In the genomic region with DNA sequence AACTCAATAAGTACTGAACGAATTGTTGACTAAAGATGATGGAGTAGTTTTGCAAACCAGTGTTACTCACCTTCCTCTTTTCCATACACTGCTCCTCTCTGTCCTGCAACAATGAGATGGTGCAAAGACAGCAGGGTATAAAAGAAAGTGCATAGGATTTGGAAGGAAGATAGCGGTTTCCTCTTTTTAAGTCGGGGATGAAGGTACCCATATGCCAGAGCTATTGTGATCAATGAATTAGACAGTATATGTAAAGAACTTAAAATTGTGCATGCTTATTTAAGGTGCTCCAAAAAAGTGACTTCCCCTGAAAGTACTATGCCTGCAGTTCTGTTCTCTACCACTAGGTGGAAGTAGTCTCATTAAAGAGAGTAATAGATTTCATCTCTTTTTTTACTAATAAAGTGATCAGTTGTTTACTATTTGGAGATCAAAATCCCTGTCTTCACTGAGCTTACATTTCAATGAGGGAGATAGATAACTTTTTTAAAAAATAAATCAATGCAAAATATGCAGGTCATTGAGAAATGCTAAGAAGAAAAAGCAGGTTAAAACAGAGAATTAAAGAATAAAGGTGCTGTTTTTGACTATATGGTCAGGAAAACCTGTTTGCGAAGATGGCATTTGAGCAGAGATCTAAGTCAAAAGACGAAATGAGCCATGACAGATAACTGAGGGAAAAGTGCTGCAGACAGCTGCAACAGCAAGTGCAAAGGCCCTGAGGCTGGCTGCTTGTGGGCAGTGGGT, we compare ENCODE assay signal across 9 cellular contexts.
A peak's percentile ranks its signal among the peaks of the same experiment; 100 is the strongest.
DNase-seq lines count a peak whose midpoint lies in the region; ATAC-seq, FAIRE-seq and TF ChIP-seq lines count a peak whose summit lies in the region.
"Had no signal": no experiment of that assay in that cellular context is flagged by ENCODE, and none has a peak within 500 bp of the region (broad histone marks: within the 10 kb centered on the region; RNA-seq: fewer than 3 reads in every experiment).

No MANE protein-coding gene starts in this region.

- H4K5ac ChIP-seq in H1 (ENCODE audit: insufficient read length, low read depth, low read length) = no peak overlapping the region

- no peak overlapping the region for H3K14ac ChIP-seq in H1 (ENCODE audit: insufficient read length)

- H2BK15ac ChIP-seq in H1 (ENCODE audit: low read length) = no peak overlapping the region

- H2BK5ac ChIP-seq in H1 (ENCODE audit: low read depth, low read length) = no peak overlapping the region

- no peak for TF ChIP-seq POLR2A in H1 (IDR thresholded peaks at IDR 0.05; ENCODE audit: control extremely low read depth in 1 of 2, low read depth in 2 of 2, low read length in 2 of 2)
- TF ChIP-seq POLR2A in gastrocnemius medialis (IDR thresholded peaks at IDR 0.05) = no peak

- no peak overlapping the region for H4K91ac ChIP-seq in H1 (replicated peaks; ENCODE audit: insufficient read length, low read length)

- DNase-seq in NCI-H345 (lab: John Stamatoyannopoulos, UW) (peak; percentile 3), NCI-H345 treated with DMSO at 0.1 percent for 48 hours (lab: John Stamatoyannopoulos, UW; ENCODE audit: unreplicated experiment) (no peak), NCI-H69 (lab: John Stamatoyannopoulos, UW) (peak; percentile 63), H1 (ENCODE audit: low read depth in 1 of 2, low spot score in 2 of 2) (no peak), gastrocnemius medialis (no peak), NCI-H446 treated with DMSO at 0.1 percent for 48 hours (lab: John Stamatoyannopoulos, UW) (no peak), HuH-7 (ENCODE audit: low spot score) (no peak)

- H3K79me1 ChIP-seq in H1 (ENCODE audit: low read depth, low read length) = no peaks in the 10 kb centered on the region

- WGBS in H1 (ENCODE audit: extremely low coverage in 1 of 2, insufficient coverage in 1 of 2, insufficient read length in 1 of 2, insufficient replicate concordance in 2 of 2, low coverage in 1 of 2, low lambda C conversion rate in 2 of 2, missing lambda C conversion rate in 1 of 2), 2 experiments = 49% methylated on average over 5 of the region's 5 CpGs; no CpG with 5 or more reads in 1 of the 2 experiments

- TF ChIP-seq RAD21 in H1 (IDR thresholded peaks at IDR 0.05 in 1 of 2, conservative IDR thresholded peaks at IDR 0.05 in 1 of 2; ENCODE audit: low read depth in 2 of 2, low read length in 2 of 2) = peak; percentile 63 to 68

- H2BK12ac ChIP-seq in H1 (ENCODE audit: low read depth, low read length) = no peak overlapping the region

- no peaks in the 10 kb centered on the region for H3K9me3 ChIP-seq in H1 (ENCODE audit: insufficient read depth in 2 of 2, low read depth in 1 of 2, low read length in 1 of 2)
- H3K9me3 ChIP-seq in gastrocnemius medialis = peaks cover 0 to 11% (median 0%) of the 10 kb centered on the region in 3 donors

- CTCF ChIA-PET in H1 (lab: Charles Lee; ENCODE audit: partially characterized antibody) = interaction anchor here (0.7 to 6.7 kb wide), 36 partner anchors 9 to 1177 kb away, joined by 3 to 131 read pairs (median 5); no protein-coding TSS in a partner anchor

- no peak overlapping the region for H3K4ac ChIP-seq in H1 (replicated peaks; ENCODE audit: insufficient read length, low read depth, low read length)

- no peaks in the 10 kb centered on the region for H4K20me1 ChIP-seq in H1 (replicated peaks in 1 of 2; ENCODE audit: control insufficient read depth in 1 of 2, insufficient read depth in 2 of 2, low read length in 2 of 2)

- H3K79me2 ChIP-seq in H1 (ENCODE audit: control insufficient read depth in 1 of 2, insufficient read depth in 2 of 2, low read length in 2 of 2) = no peaks in the 10 kb centered on the region

- TF ChIP-seq CTCF in H1 (IDR thresholded peaks at IDR 0.05; ENCODE audit: control extremely low read depth in 1 of 3, insufficient read depth in 1 of 3, low read depth in 1 of 3, low read length in 3 of 3) = peak in 2 of 3 experiments; percentile 41 to 68; a peak in 2 of 4 replicates
- peak; percentile 67 to 88 (median 79) for TF ChIP-seq CTCF in gastrocnemius medialis (IDR thresholded peaks at IDR 0.05 in 4 of 5, conservative IDR thresholded peaks at IDR 0.05 in 1 of 5)

- POLR2A ChIA-PET in H1 (lab: Charles Lee; ENCODE audit: partially characterized antibody) = no interaction called here

- no peak overlapping the region for H3K18ac ChIP-seq in H1 (ENCODE audit: extremely low read depth, low read length)

- H3K4me3 ChIP-seq in H1 (ENCODE audit: extremely low read depth in 1 of 4, insufficient read depth in 2 of 4, low read depth in 3 of 4, low read length in 4 of 4) (no peak overlapping the region), gastrocnemius medialis (no peak overlapping the region)

- H3K9ac ChIP-seq in H1 (replicated peaks in 1 of 4; ENCODE audit: extremely low read depth in 1 of 4, low read depth in 3 of 4, low read length in 3 of 4) = no peak overlapping the region

- no peak for TF ChIP-seq EP300 in H1 (IDR thresholded peaks at IDR 0.05; ENCODE audit: borderline replicate concordance in 1 of 2, low read depth in 2 of 2, low read length in 2 of 2)

- no peak overlapping the region for H3K56ac ChIP-seq in H1 (replicated peaks; ENCODE audit: insufficient read length, low read depth, low read length)

- intact Hi-C loops in gastrocnemius medialis (cut with DNase I; ENCODE audit: low total_unique reads) = loop anchor here (1.0 kb wide), 1 partner anchor 109 kb away; no protein-coding TSS in a partner anchor

- no peak overlapping the region for H2AK5ac ChIP-seq in H1 (ENCODE audit: low read depth, low read length)

- H2BK20ac ChIP-seq in H1 (ENCODE audit: low read length) = no peak overlapping the region

- H3K4me1 ChIP-seq in H1 (replicated peaks in 1 of 4; ENCODE audit: control insufficient read depth in 3 of 4, insufficient read depth in 4 of 4, low read length in 3 of 4) (no peaks in the 10 kb centered on the region), gastrocnemius medialis (no peaks in the 10 kb centered on the region)

- H3K23me2 ChIP-seq in H1 (ENCODE audit: low read depth, low read length) = no peaks in the 10 kb centered on the region

- ATAC-seq in gastrocnemius medialis (no peak), GM21447 (IDR thresholded peaks at IDR 0.05; ENCODE audit: unreplicated experiment) (no peak)

- no peaks in the 10 kb centered on the region for H3K36me3 ChIP-seq in H1 (ENCODE audit: control insufficient read depth in 2 of 4, insufficient read depth in 4 of 4, low read length in 3 of 4)
- H3K36me3 ChIP-seq in gastrocnemius medialis = no peaks in the 10 kb centered on the region

- no peak overlapping the region for H2AFZ ChIP-seq in H1 (ENCODE audit: low read length)

- H3K4me2 ChIP-seq in H1 (ENCODE audit: insufficient read depth in 1 of 2, low read depth in 2 of 2, low read length in 2 of 2) = no peak overlapping the region

- in situ Hi-C loops in gastrocnemius medialis (cut with MboI; ENCODE audit: low sequenced_read_pairs in 4 of 4) = loop anchor here (5.0 to 10.0 kb wide), 2 partner anchors 107 to 109 kb away; no protein-coding TSS in a partner anchor

- H3K23ac ChIP-seq in H1 (ENCODE audit: insufficient read length) = no peak overlapping the region

- H4K8ac ChIP-seq in H1 (ENCODE audit: extremely low read depth, insufficient read depth, low read length) = no peak overlapping the region

- no peak for FAIRE-seq in H1 (lab: Jason Lieb, UNC)
- FAIRE-seq: TTC549 had no signal

- no peaks in the 10 kb centered on the region for H3K27me3 ChIP-seq in H1 (replicated peaks in 1 of 4; ENCODE audit: control insufficient read depth in 3 of 4, extremely low read depth in 1 of 4, insufficient read depth in 3 of 4, low read length in 3 of 4)
- H3K27me3 ChIP-seq in gastrocnemius medialis = no peaks in the 10 kb centered on the region

- H3K27ac ChIP-seq in H1 (ENCODE audit: low read depth, low read length) (no peak overlapping the region), gastrocnemius medialis (no peak overlapping the region)

- H2BK120ac ChIP-seq in H1 (replicated peaks; ENCODE audit: low read depth, low read length) = no peak overlapping the region

TF ChIP-seq in H1, 55 proteins besides CTCF, POLR2A, EP300 and RAD21:
- TF ChIP-seq CTBP2 (IDR thresholded peaks at IDR 0.05; ENCODE audit: borderline replicate concordance, insufficient read depth, insufficient read length, low read length) = no peak
- TF ChIP-seq HDAC2 (IDR thresholded peaks at IDR 0.05; ENCODE audit: borderline replicate concordance in 1 of 2, low read depth in 2 of 2, low read length in 2 of 2) = peak in 1 of 2 experiments; percentile 43; a peak in 1 of 4 replicates
- TF ChIP-seq KDM1A (IDR thresholded peaks at IDR 0.05; ENCODE audit: borderline replicate concordance, low read length) = 0 out of 2 replicates have a peak, but pooled peaks have one; percentile 25
- TF ChIP-seq, protein P1, sequence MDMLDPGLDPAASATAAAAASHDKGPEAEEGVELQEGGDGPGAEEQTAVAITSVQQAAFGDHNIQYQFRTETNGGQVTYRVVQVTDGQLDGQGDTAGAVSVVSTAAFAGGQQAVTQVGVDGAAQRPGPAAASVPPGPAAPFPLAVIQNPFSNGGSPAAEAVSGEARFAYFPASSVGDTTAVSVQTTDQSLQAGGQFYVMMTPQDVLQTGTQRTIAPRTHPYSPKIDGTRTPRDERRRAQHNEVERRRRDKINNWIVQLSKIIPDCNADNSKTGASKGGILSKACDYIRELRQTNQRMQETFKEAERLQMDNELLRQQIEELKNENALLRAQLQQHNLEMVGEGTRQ (IDR thresholded peaks at IDR 0.05; ENCODE audit: low read length) = no peak

Comparison
In these comparisons a context has a peak if more than half of its experiments do, and no peak if none do; other contexts are left out.
1. DNase-seq: peak in NCI-H345 (single experiment) and NCI-H69 (single experiment); none in NCI-H345 treated with DMSO at 0.1 percent for 48 hours (single experiment), H1 (0 of 2), gastrocnemius medialis (0 of 2), NCI-H446 treated with DMSO at 0.1 percent for 48 hours (single experiment) and HuH-7 (single experiment).